In genomic region chr3:159845737-159846136, GRCh38 we compare ENCODE assay signal across 17 cellular contexts. TPM values are rescaled to one million over a fixed set of nuclear protein-coding genes. Genes with fewer than 3 reads are reported as not detected.
A peak's percentile ranks its signal among the peaks of the same experiment; 100 is the strongest.
DNase-seq lines count a peak whose midpoint lies in the region; ATAC-seq, FAIRE-seq and TF ChIP-seq lines count a peak whose summit lies in the region.
"Had no signal": no experiment of that assay in that cellular context is flagged by ENCODE, and none has a peak within 500 bp of the region (broad histone marks: within the 10 kb centered on the region; RNA-seq: fewer than 3 reads in every experiment).

No MANE protein-coding gene starts in this region.

- H3K27ac ChIP-seq in A549 (peak overlapping the region; percentile 7 to 28; a peak in 3 of 6 replicates), RWPE1 (peak overlapping the region; percentile 50), epithelial cell of prostate (peak overlapping the region; percentile 38), heart left ventricle (no peak overlapping the region)
- H3K27ac ChIP-seq: C4-2B, PC-9 had no signal

- H3K9me3 Mint-ChIP-seq in osteocyte (ENCODE audit: unreplicated experiment): no peaks in the 10 kb centered on the region

- H3K27ac Mint-ChIP-seq in osteocyte (ENCODE audit: unreplicated experiment): peak overlapping the region; percentile 87
- H3K27ac Mint-ChIP-seq: IgD-negative memory B cell had no signal

- H3K36me3 Mint-ChIP-seq in osteocyte (ENCODE audit: unreplicated experiment): no peaks in the 10 kb centered on the region
- H3K36me3 Mint-ChIP-seq: IgD-negative memory B cell had no signal

- H3K4me3 ChIP-seq in A549 (no peak overlapping the region), heart left ventricle (no peak overlapping the region)
- H3K4me3 ChIP-seq: PC-9 had no signal

- H3K27me3 Mint-ChIP-seq in osteocyte (ENCODE audit: unreplicated experiment): no peaks in the 10 kb centered on the region

- H3K4me2 ChIP-seq in A549: peak overlapping the region; percentile 25
- H3K4me2 ChIP-seq: PC-9 had no signal

- H3K4me1 Mint-ChIP-seq in osteocyte (ENCODE audit: unreplicated experiment): peaks cover 43% of the 10 kb centered on the region
- H3K4me1 Mint-ChIP-seq: IgD-negative memory B cell had no signal

- H3K27me3 ChIP-seq in heart left ventricle: no peaks in the 10 kb centered on the region

- no peak for DNase-seq in A549 (ENCODE audit: low read depth in 1 of 2, low spot score in 1 of 2)
- DNase-seq in RWPE1 (ENCODE audit: low spot score): no peak
- DNase-seq in epithelial cell of prostate (ENCODE audit: low read depth, low spot score): no peak
- no peak for DNase-seq in osteocyte (ENCODE audit: extremely low spot score, unreplicated experiment)
- DNase-seq in heart left ventricle: no peak
- DNase-seq in NCI-H128 (lab: John Stamatoyannopoulos, UW; ENCODE audit: unreplicated experiment): no peak
- no peak for DNase-seq in stimulated activated naive CD4-positive, alpha-beta T cell (lab: John Stamatoyannopoulos, UW)
- DNase-seq: DMS153, H7, Kasumi-1, NCI-H187 treated with DMSO at 0.1 percent for 48 hours, NCI-H2171, NCI-H774, PC-9 had no signal

- no peak for TF ChIP-seq RAD21 in A549 (conservative IDR thresholded peaks at IDR 0.05 in 1 of 2, IDR thresholded peaks at IDR 0.05 in 1 of 2)

- H3K4me1 ChIP-seq in A549 (peaks cover 36% of the 10 kb centered on the region), heart left ventricle (peaks cover 0 to 79% (median 53%) of the 10 kb centered on the region in 12 donors)

- TF ChIP-seq EP300 in A549 (IDR thresholded peaks at IDR 0.05): no peak

- H3K4me3 Mint-ChIP-seq in osteocyte (ENCODE audit: unreplicated experiment): no peak overlapping the region
- H3K4me3 Mint-ChIP-seq: IgD-negative memory B cell had no signal

- POLR2A ChIA-PET in A549 (lab: Yijun Ruan, JAX): no interaction called here
- POLR2A ChIA-PET in RWPE1 (lab: Yijun Ruan, JAX; ENCODE audit: low non-redundant PET): no interaction called here

- ATAC-seq in A549: no peak
- ATAC-seq in heart left ventricle: no peak

- intact Hi-C loops in heart left ventricle (cut with DNase I): no loop called here

- 89% methylated on average over 3 of the region's 3 CpGs for WGBS in A549 (ENCODE audit: missing lambda C conversion rate)
- WGBS in heart left ventricle, 4 donors: 71 to 89% (median 83%) methylated on average over 3 of the region's 3 CpGs

- no peak for TF ChIP-seq CTCF in A549 (IDR thresholded peaks at IDR 0.05)
- TF ChIP-seq CTCF in RWPE1 (conservative IDR thresholded peaks at IDR 0.05; ENCODE audit: low read depth): no peak
- no peak for TF ChIP-seq CTCF in osteocyte (IDR thresholded peaks at IDR 0.05)
- TF ChIP-seq CTCF in heart left ventricle (IDR thresholded peaks at IDR 0.05): no peak

- H3K9me3 ChIP-seq in A549 (no peaks in the 10 kb centered on the region), heart left ventricle (no peaks in the 10 kb centered on the region)

- no peaks in the 10 kb centered on the region for H3K36me3 ChIP-seq in heart left ventricle

- CTCF ChIA-PET in A549 (lab: Yijun Ruan, JAX) (no interaction called here), RWPE1 (lab: Yijun Ruan, JAX) (no interaction called here)

- no peak for FAIRE-seq in A549 (lab: Jason Lieb, UNC)
- FAIRE-seq: GM19239 had no signal

- TF ChIP-seq POLR2A in A549 (IDR thresholded peaks at IDR 0.05; ENCODE audit: low read length) (no peak), heart left ventricle (IDR thresholded peaks at IDR 0.05) (no peak)

TF ChIP-seq in A549, 52 proteins besides CTCF, POLR2A, EP300 and RAD21:
- no peak for TF ChIP-seq BCL3 (IDR thresholded peaks at IDR 0.05)

RNA-seq across cellular contexts. Expression of gene SCHIP1, which starts 6.1 kb away (rescaled TPM):
- polyA plus RNA-seq in A549 (2011; rRNA removed): 2.7 and 3.5 TPM in 2 replicates
- 0.13 and 0.15 TPM in 2 replicates for polyA plus RNA-seq in A549 (2012; cell fraction: cytosol; rRNA removed)
- polyA plus RNA-seq in A549 (2012; cell fraction: nucleus; rRNA removed): 1.3 TPM in 2 replicates
- 2.0 to 3.6 TPM (median 2.6 TPM) in 3 replicates for polyA plus RNA-seq in A549 (2017; fragmentation: RNase III; extraction: RNeasy Plus Mini Kit Qiagen cat#74134 plus additional on column Dnase treatment)
- 5.2 and 7.1 TPM in 2 replicates for polyA minus RNA-seq in A549 (2011; rRNA and poly(A)+ RNA removed)
- total RNA-seq in osteocyte: 3.5 and 5.9 TPM in 2 replicates
- total RNA-seq in heart left ventricle: 100 to 1,000 TPM in 1 of 9 donors, 10 to 100 TPM in 8; 38.8 to 137 (median 49.9) TPM
- 100 to 1,000 TPM in 1 of 2 donors, 10 to 100 TPM in 1; 23.8 to 100 TPM for polyA plus RNA-seq in heart left ventricle
- polyA plus RNA-seq: IgD-negative memory B cell had no signal

Comparison
In these comparisons a context has a peak if more than half of its experiments do, and no peak if none do; other contexts are left out.
1. H3K27ac ChIP-seq: peak in A549 (2 of 2), RWPE1 (single experiment) and epithelial cell of prostate (single experiment); none in heart left ventricle (0 of 12).